8 cellular contexts compared by ENCODE assay signal in the genomic region with DNA sequence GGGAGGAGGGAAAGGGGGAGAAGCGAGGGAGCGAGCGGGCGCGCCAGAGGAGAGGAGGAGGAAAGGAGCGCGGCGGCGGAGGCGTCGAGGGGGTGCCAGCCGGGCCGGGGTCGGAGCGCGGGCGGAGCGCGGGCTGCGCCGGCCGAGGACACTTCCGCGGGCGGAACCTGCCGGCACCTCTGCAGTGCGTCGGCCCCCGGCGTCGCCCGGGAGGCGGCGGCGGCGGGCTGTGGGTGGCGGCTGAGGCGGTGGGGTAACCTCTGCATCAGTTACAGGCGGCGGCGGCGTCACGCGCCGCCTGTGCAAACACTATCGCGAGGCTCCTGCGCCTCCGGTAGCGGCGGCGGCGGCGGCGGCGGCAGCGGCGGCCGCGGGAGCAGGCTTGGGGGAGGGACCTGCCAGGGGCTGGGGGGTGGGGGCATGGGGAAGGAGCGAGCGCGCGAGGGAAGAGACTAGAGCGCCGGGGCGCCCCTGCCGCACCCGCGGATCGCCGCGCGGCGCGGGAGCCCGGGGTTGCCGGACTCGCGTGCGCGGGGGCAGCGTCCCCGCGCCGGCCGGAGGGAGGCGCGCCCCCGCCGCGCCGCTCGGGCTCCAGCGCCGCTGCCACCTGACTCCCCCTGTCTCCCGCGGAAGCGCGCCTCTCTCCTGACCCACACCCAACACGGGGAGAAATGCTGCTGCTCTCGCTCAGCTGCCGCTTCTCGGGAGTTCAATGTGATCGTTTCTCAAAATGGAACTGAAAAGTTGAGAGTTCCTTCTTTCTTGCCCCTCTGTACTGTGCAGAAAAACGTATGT. TPM values are rescaled to one million over a fixed set of nuclear protein-coding genes. Genes with fewer than 3 reads are reported as not detected.
DNase-seq lines count a peak whose midpoint lies in the region; ATAC-seq and TF ChIP-seq lines count a peak whose summit lies in the region.

A gene (minus strand): TSS at position 264 of the 795 bp plus-strand sequence. CDS start 465 bp downstream, outside the sequence.

- peaks cover 25% of the 10 kb centered on the region for H3F3A ChIP-seq in PC-9 (ENCODE audit: insufficient read depth, low read depth)

- H3K36me3 ChIP-seq in HUES48 (ENCODE audit: control insufficient read depth, insufficient read depth, low read length) = no peaks in the 10 kb centered on the region
- H3K36me3 ChIP-seq in PC-9 (ENCODE audit: low read depth) = no peaks in the 10 kb centered on the region
- no peaks in the 10 kb centered on the region for H3K36me3 ChIP-seq in esophagus (ENCODE audit: control insufficient read depth in 2 of 2, insufficient read depth in 2 of 2, low read length in 1 of 2)
- no peaks in the 10 kb centered on the region for H3K36me3 ChIP-seq in muscle layer of colon (ENCODE audit: insufficient read depth, low read length)

- H3K4me2 ChIP-seq in PC-9 = peak within 1 kb of the TSS; percentile 91

- peak within 1 kb of the TSS; percentile 93 for H3K9ac ChIP-seq in HUES48 (ENCODE audit: low read depth, low read length)
- H3K9ac ChIP-seq in muscle layer of colon (ENCODE audit: low read length) = peak within 1 kb of the TSS; percentile 70

- H3K27ac ChIP-seq in HUES48 (ENCODE audit: low read depth, low read length) (peak within 1 kb of the TSS; percentile 99), PC-9 (peak within 1 kb of the TSS; percentile 93), esophagus (ENCODE audit: low read depth in 2 of 2, low read length in 1 of 2) (peak within 1 kb of the TSS; percentile 91 to 92), muscle layer of colon (ENCODE audit: low read depth, low read length) (peak within 1 kb of the TSS; percentile 93)

- H3K79me2 ChIP-seq in PC-9 (ENCODE audit: low read depth) = peaks cover 53% of the 10 kb centered on the region

- peaks cover 37% of the 10 kb centered on the region for H3K36me3 Mint-ChIP-seq in Calu3 (ENCODE audit: insufficient read depth, unreplicated experiment)

- WGBS in esophagus, 2 donors = 1 to 2% methylated on average over 47 to 106 of the region's 106 CpGs

- no peaks in the 10 kb centered on the region for H3K9me3 Mint-ChIP-seq in Calu3 (ENCODE audit: low read depth, unreplicated experiment)

- H3K4me1 ChIP-seq in HUES48 (ENCODE audit: control insufficient read depth, insufficient read depth, low read length) (peaks cover 26% of the 10 kb centered on the region), PC-9 (replicated peaks; ENCODE audit: insufficient read depth) (peaks cover 56% of the 10 kb centered on the region), esophagus (ENCODE audit: control insufficient read depth in 2 of 2, insufficient read depth in 2 of 2, low read length in 1 of 2) (no peaks in the 10 kb centered on the region), muscle layer of colon (ENCODE audit: insufficient read depth, low read length) (peaks cover 21% of the 10 kb centered on the region)

- peak within 1 kb of the TSS; percentile 96 for H2AFZ ChIP-seq in PC-9

- no peaks in the 10 kb centered on the region for H3K9me3 ChIP-seq in HUES48 (ENCODE audit: control insufficient read depth, insufficient read depth, low read length)
- H3K9me3 ChIP-seq in PC-9 (ENCODE audit: insufficient read depth, low read depth) = no peaks in the 10 kb centered on the region
- H3K9me3 ChIP-seq in esophagus (ENCODE audit: control insufficient read depth in 2 of 2, insufficient read depth in 1 of 2, low read depth in 1 of 2, low read length in 1 of 2) = no peaks in the 10 kb centered on the region
- H3K9me3 ChIP-seq in muscle layer of colon (ENCODE audit: low read length) = no peaks in the 10 kb centered on the region

- TF ChIP-seq CTCF in Calu3 (IDR thresholded peaks at IDR 0.05; ENCODE audit: unreplicated experiment) (no peak), PC-9 (conservative IDR thresholded peaks at IDR 0.05) (no peak)

- H3K4me1 Mint-ChIP-seq in Calu3 (ENCODE audit: low read depth, unreplicated experiment) = peaks cover 14% of the 10 kb centered on the region

- intact Hi-C loops in Calu3 (cut with micrococcal nuclease; ENCODE audit: unreplicated experiment) = no loop called here
- intact Hi-C loops in PC-9 (cut with micrococcal nuclease; ENCODE audit: unreplicated experiment) = loop anchor here (1.0 to 5.0 kb wide), 3 partner anchors 64 to 361 kb away; a partner anchor contains a TSS

- H3K27me3 Mint-ChIP-seq in Calu3 (ENCODE audit: unreplicated experiment) = no peaks in the 10 kb centered on the region

- ATAC-seq in GM21381 (IDR thresholded peaks at IDR 0.05; ENCODE audit: unreplicated experiment) = peak; percentile 53

- H3K4me3 ChIP-seq in HUES48 (ENCODE audit: low read depth, low read length) (peak within 1 kb of the TSS; percentile 88), PC-9 (peak within 1 kb of the TSS; percentile 93), esophagus (ENCODE audit: low read depth in 1 of 2, low read length in 2 of 2) (peak within 1 kb of the TSS; percentile 75 to 77), muscle layer of colon (ENCODE audit: low read depth in 1 of 2, low read length in 2 of 2) (peak within 1 kb of the TSS; percentile 60 to 74)

- BruUV-seq in Calu3 (replicated peaks; lab: Mats Ljungman, UMichigan) (no TSS peak), PC-9 (replicated peaks; lab: Mats Ljungman, UMichigan) (TSS peak; percentile 86)

- H4K20me1 ChIP-seq in PC-9 (ENCODE audit: insufficient read depth) = peaks cover 33% of the 10 kb centered on the region

- CTCF ChIA-PET in Calu3 (lab: Charles Lee) = interaction anchor here (0.6 to 1.1 kb wide), 4 partner anchors 16 to 791 kb away, joined by 3 to 5 read pairs (median 4); no protein-coding TSS in a partner anchor
- CTCF ChIA-PET in PC-9 (lab: Charles Lee) = interaction anchor here (0.6 to 1.1 kb wide), 3 partner anchors 187 to 255 kb away, joined by 3 to 20 read pairs (median 8); no protein-coding TSS in a partner anchor

- H3K27me3 ChIP-seq in HUES48 (ENCODE audit: control insufficient read depth, insufficient read depth, low read length) = no peaks in the 10 kb centered on the region
- H3K27me3 ChIP-seq in PC-9 (ENCODE audit: insufficient read depth, low read depth) = no peaks in the 10 kb centered on the region
- no peaks in the 10 kb centered on the region for H3K27me3 ChIP-seq in esophagus (ENCODE audit: control insufficient read depth in 1 of 2, insufficient read depth in 2 of 2, low read length in 2 of 2)
- no peaks in the 10 kb centered on the region for H3K27me3 ChIP-seq in muscle layer of colon (ENCODE audit: control insufficient read depth in 1 of 2, insufficient read depth in 2 of 2, low read length in 2 of 2)

- peak; percentile 71 for DNase-seq in Calu3
- peak; percentile 67 to 76 for DNase-seq in PC-9
- DNase-seq in activated T-cell treated with anti-CD3 and anti-CD28 coated beads, Interleukin-2, amount 50 U/mL, for 1 hour = peak; percentile 82
- peak; percentile 36 for DNase-seq in stimulated activated CD8-positive, alpha-beta memory T cell treated with anti-CD3 and anti-CD28 coated beads, Interleukin-7, amount 100 ng/mL, for 24 hours (ENCODE audit: low read depth)

- H3K9me2 ChIP-seq in PC-9 (ENCODE audit: insufficient read depth) = no peaks in the 10 kb centered on the region

- peak within 1 kb of the TSS; percentile 74 for H3K4me3 Mint-ChIP-seq in Calu3 (ENCODE audit: low read depth, unreplicated experiment)

- peak within 1 kb of the TSS; percentile 90 for H3K27ac Mint-ChIP-seq in Calu3 (ENCODE audit: unreplicated experiment)

- POLR2A ChIA-PET in PC-9 (lab: Charles Lee; ENCODE audit: unreplicated experiment) = interaction anchor here (0.6 to 1.0 kb wide), 5 partner anchors 13 to 249 kb away, joined by 3 to 12 read pairs (median 5); no protein-coding TSS in a partner anchor

RNA-seq across cellular contexts. Expression of the gene that starts here (rescaled TPM):
- total RNA-seq in Calu3 (2022) = 63.4 and 64.7 TPM in 2 replicates
- total RNA-seq in PC-9 (2021) = 74.1 and 101 TPM in 2 replicates
- polyA plus RNA-seq in esophagus = 10 to 100 TPM in 1 of 2 donors, 1 to 10 TPM in 1; 6.6 to 13.4 TPM

Comparison
In these comparisons a context has a peak if more than half of its experiments do, and no peak if none do; other contexts are left out.
1. Peak in every context shown above with its lines: DNase-seq, ATAC-seq, H3K4me3 ChIP-seq and H3K27ac ChIP-seq.